In the genomic region with DNA sequence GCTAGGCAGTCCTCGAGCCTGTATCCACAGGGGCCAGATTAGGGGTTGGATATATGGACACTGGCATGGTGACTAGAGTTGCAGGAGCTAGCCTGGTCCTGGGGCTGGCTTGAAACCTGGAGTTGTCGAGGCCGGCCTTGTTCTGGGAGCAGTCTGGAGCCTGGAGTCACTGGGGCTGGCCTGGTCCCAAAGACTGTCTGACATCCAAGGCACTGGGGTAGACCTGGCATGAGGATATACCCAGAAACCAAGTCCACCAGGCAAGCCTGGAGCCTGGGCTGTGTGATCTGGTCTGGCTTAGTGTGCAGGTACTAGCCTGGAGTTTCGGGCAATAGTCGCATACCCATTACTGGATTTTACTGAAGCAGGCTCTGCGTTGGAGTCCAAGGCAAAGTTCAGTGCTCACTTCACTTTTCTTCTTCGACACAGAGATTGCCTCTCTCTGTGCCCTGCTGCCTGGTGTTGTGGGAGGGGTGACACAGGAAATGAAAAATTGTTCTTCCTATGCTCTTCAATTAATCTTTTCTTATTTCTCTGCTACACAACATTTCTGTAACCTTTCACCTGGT, we compare ENCODE assay signal across 31 cellular contexts. TPM values are rescaled to one million over a fixed set of nuclear protein-coding genes. Genes with fewer than 3 reads are reported as not detected.
"Had no signal": no experiment of that assay in that cellular context is flagged by ENCODE, and none has a peak within 500 bp of the region (broad histone marks: within the 10 kb centered on the region; RNA-seq: fewer than 3 reads in every experiment).

No MANE protein-coding gene starts in this region.

- H3K36me3 Mint-ChIP-seq: immature natural killer cell, mesothelial cell of epicardium, naive B cell had no signal

- H3K27me3 ChIP-seq: esophagus squamous epithelium, ovary, stomach, thyroid gland had no signal

- ATAC-seq: effector memory CD8-positive, alpha-beta T cell; mucosa of descending colon; sciatic nerve had no signal

- H3K9me3 ChIP-seq: esophagus squamous epithelium, mucosa of descending colon, ovary, stomach, thyroid gland, uterus had no signal

- H3K36me3 ChIP-seq: esophagus squamous epithelium, ovary, stomach, thyroid gland, uterus had no signal

- DNase-seq: cortex of kidney; effector memory CD8-positive, alpha-beta T cell; erythroblast; esophagus squamous epithelium; foreskin melanocyte; glutamatergic neuron; hypothalamus; immature natural killer cell; islet precursor cell; mesenchymal stem cell; mucosa of descending colon; naive B cell; nephron progenitor cell; occipital lobe; ovary; stimulated activated CD4-positive, alpha-beta T cell treated with anti-CD3 and anti-CD28 coated beads, Interleukin-12 subunit alpha, Interleukin-12 subunit beta, amount 100 ng/mL, for 4 hours; stimulated activated CD4-positive, alpha-beta T cell treated with anti-CD3 and anti-CD28 coated beads, Interleukin-1b, Interleukin-23, amount 100 ng/mL, for 48 hours; stimulated activated CD4-positive, alpha-beta T cell treated with anti-CD3 and anti-CD28 coated beads, Interleukin-4, amount 100 ng/mL, for 1 hour; stimulated activated CD8-positive, alpha-beta memory T cell treated with anti-CD3 and anti-CD28 coated beads, Interleukin-4, amount 100 ng/mL, for 48 hours; stimulated activated naive CD4-positive, alpha-beta T cell treated with Interleukin-2 at 50 U/mL for 16 hours; stomach; thyroid gland; trophoblast cell; uterus had no signal

- H3K27me3 Mint-ChIP-seq: progenitor cell of endocrine pancreas had no signal

- H3K27ac ChIP-seq: esophagus squamous epithelium, ovary, stomach, thyroid gland, uterus had no signal

- H3K27ac Mint-ChIP-seq: effector memory CD8-positive, alpha-beta T cell; immature natural killer cell; mesothelial cell of epicardium; nephron progenitor cell; progenitor cell of endocrine pancreas had no signal

- H3K4me1 ChIP-seq: esophagus squamous epithelium, stomach, thyroid gland, uterus had no signal

- H3K9me3 Mint-ChIP-seq: effector memory CD8-positive, alpha-beta T cell; immature natural killer cell; mesothelial cell of epicardium; naive B cell had no signal

- H3K4me3 ChIP-seq: esophagus squamous epithelium, mucosa of descending colon, ovary, smooth muscle cell, stomach, thyroid gland, uterus had no signal

- H3K4me3 Mint-ChIP-seq: effector memory CD8-positive, alpha-beta T cell; immature natural killer cell; mesothelial cell of epicardium; naive B cell; nephron progenitor cell had no signal

- H3K4me1 Mint-ChIP-seq: immature natural killer cell, mesothelial cell of epicardium, naive B cell had no signal

RNA-seq across cellular contexts. Expression of a gene that starts 4.3 kb away (rescaled TPM):
- total RNA-seq: dermis microvascular lymphatic vessel endothelial cell, esophagus squamous epithelium, lung microvascular endothelial cell, sciatic nerve, smooth muscle cell, subcutaneous adipose tissue, thyroid gland had no signal
- polyA plus RNA-seq: immature natural killer cell, smooth muscle cell had no signal
